Comparison of ENCODE assay signal across 18 cellular contexts in the genomic region with DNA sequence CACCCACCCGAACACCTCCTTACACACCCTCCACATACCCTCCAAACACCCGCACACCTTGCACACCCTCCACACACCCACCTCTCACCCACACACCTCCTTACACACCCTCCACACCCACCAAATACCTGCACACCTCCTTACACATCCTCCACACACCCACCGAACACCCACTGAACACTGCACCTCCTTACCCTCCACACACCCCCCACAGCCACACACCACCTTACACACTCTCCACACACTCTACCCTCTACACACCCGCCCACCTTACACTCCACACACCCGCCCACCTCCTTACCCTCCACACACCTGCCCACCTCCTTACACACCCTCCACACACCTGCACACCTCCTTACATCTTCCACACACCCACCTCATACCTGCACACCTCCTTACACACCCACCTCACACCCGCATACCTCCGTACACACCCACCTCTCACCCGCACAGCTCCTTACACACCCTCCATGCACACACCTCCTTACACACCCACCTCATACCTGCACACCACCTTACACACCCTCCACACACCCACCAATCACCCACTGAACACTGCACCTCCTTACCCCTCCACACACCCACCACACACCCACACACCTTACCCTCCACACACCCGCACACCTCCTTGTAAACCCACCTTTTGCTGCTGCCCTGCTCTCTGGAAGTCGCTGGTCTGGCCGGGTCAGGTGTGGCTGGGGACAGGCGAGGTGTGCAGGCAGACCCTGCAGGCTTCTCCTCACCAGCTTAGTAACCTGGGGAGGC. TPM values are rescaled to one million over a fixed set of nuclear protein-coding genes. Genes with fewer than 3 reads are reported as not detected.
DNase-seq lines count a peak whose midpoint lies in the region; ATAC-seq and TF ChIP-seq lines count a peak whose summit lies in the region.
"Had no signal": no experiment of that assay in that cellular context is flagged by ENCODE, and none has a peak within 500 bp of the region (broad histone marks: within the 10 kb centered on the region; RNA-seq: fewer than 3 reads in every experiment).

No MANE protein-coding gene starts in this region.

- H3K27ac ChIP-seq in heart left ventricle, result peak overlapping the region; percentile 71 to 98 (median 92)
- H3K27ac ChIP-seq in caudate nucleus (ENCODE audit: low read depth, low read length), result peak overlapping the region; percentile 24
- no peak overlapping the region for H3K27ac ChIP-seq in neuronal stem cell (replicated peaks; ENCODE audit: low read length)
- no peak overlapping the region for H3K27ac ChIP-seq in upper lobe of right lung

- peaks cover 5% of the 10 kb centered on the region for H3K79me1 ChIP-seq in neuronal stem cell (ENCODE audit: low read depth, low read length)

- H3K4me3 ChIP-seq in heart left ventricle (no peak overlapping the region), neuronal stem cell (ENCODE audit: low read length in 2 of 2) (no peak overlapping the region), upper lobe of right lung (no peak overlapping the region)
- H3K4me3 ChIP-seq: GM23338 had no signal

- H3K4ac ChIP-seq in neuronal stem cell (ENCODE audit: low read length), result no peak overlapping the region

- no peak overlapping the region for H2BK12ac ChIP-seq in neuronal stem cell (ENCODE audit: low read length)

- no peak overlapping the region for H2BK120ac ChIP-seq in neuronal stem cell (ENCODE audit: low read depth, low read length)

- no peak for TF ChIP-seq POLR2A in heart left ventricle (IDR thresholded peaks at IDR 0.05)

- no peak overlapping the region for H3K23ac ChIP-seq in neuronal stem cell (ENCODE audit: low read depth, low read length, poor library complexity)

- H3K4me1 Mint-ChIP-seq in activated T-helper 17 cell treated with anti-CD3 and anti-CD28 coated beads, Interleukin-2, amount 50 U/mL, for 72 hours, result no peaks in the 10 kb centered on the region

- no peak overlapping the region for H3K18ac ChIP-seq in neuronal stem cell (ENCODE audit: low read length)

- no peaks in the 10 kb centered on the region for H3K27me3 Mint-ChIP-seq in activated T-helper 17 cell treated with anti-CD3 and anti-CD28 coated beads, Interleukin-2, amount 50 U/mL, for 72 hours

- peaks cover 0 to 90% (median 50%) of the 10 kb centered on the region in 12 donors for H3K4me1 ChIP-seq in heart left ventricle
- peaks cover 14 to 26% of the 10 kb centered on the region in 2 donors for H3K4me1 ChIP-seq in neuronal stem cell (ENCODE audit: control insufficient read depth in 2 of 2, insufficient read depth in 1 of 2, low read depth in 1 of 2, low read length in 2 of 2)
- peaks cover 18% of the 10 kb centered on the region for H3K4me1 ChIP-seq in upper lobe of right lung

- H3K27me3 ChIP-seq in heart left ventricle (no peaks in the 10 kb centered on the region), neuronal stem cell (ENCODE audit: control insufficient read depth in 3 of 3, insufficient read depth in 3 of 3, low read depth in 1 of 3, low read length in 3 of 3) (no peaks in the 10 kb centered on the region), upper lobe of right lung (no peaks in the 10 kb centered on the region)

- TF ChIP-seq CTCF in heart left ventricle (IDR thresholded peaks at IDR 0.05) (no peak), upper lobe of right lung (IDR thresholded peaks at IDR 0.05) (no peak)

- peaks cover 13% of the 10 kb centered on the region for H3K36me3 Mint-ChIP-seq in activated T-helper 17 cell treated with anti-CD3 and anti-CD28 coated beads, Interleukin-2, amount 50 U/mL, for 72 hours (ENCODE audit: low read depth)

- DNase-seq in heart left ventricle (peak in 1 of 5 donors; percentile 15), left ventricle myocardium superior (no peak), caudate nucleus (lab: John Stamatoyannopoulos, UW) (no peak), neuronal stem cell (ENCODE audit: low spot score) (no peak), upper lobe of right lung (peak; percentile 51), D341Med (ENCODE audit: low spot score) (no peak)
- DNase-seq: ACHN; AML-193; HFFc6; NCI-H1048; NCI-H1436 treated with DMSO at 0.1 percent for 48 hours; NCI-H2029 treated with DMSO at 0.1 percent for 48 hours; NCI-H2171 treated with DMSO at 0.1 percent for 48 hours; NCI-H446 treated with DMSO at 0.1 percent for 48 hours; NK-92 treated with Interleukin-12 subunit alpha and Interleukin-12 subunit beta, amount 100 ng/mL, for 24 hours had no signal

- H2AFZ ChIP-seq in neuronal stem cell (ENCODE audit: low read length), result no peak overlapping the region
- H2AFZ ChIP-seq: GM23338 had no signal

- intact Hi-C loops in heart left ventricle (cut with DNase I), result loop anchor here in 2 of 10 donors (2.0 to 10.0 kb wide), 2 partner anchors 58 to 64 kb away; no protein-coding TSS in a partner anchor
- intact Hi-C loops in left ventricle myocardium superior (cut with micrococcal nuclease), result no loop called here
- intact Hi-C loops in upper lobe of right lung (cut with DNase I), result no loop called here

- H3K36me3 ChIP-seq in heart left ventricle (peaks cover 0 to 27% (median 23%) of the 10 kb centered on the region in 9 donors), neuronal stem cell (replicated peaks in 1 of 2; ENCODE audit: control insufficient read depth in 2 of 2, insufficient read depth in 2 of 2, low read length in 2 of 2) (no peaks in the 10 kb centered on the region), upper lobe of right lung (peaks cover 9% of the 10 kb centered on the region)

- H3K9ac ChIP-seq in neuronal stem cell (ENCODE audit: low read depth, low read length, poor library complexity), result no peak overlapping the region

- no peak for ATAC-seq in heart left ventricle
- no peak for ATAC-seq in left ventricle myocardium superior
- no peak for ATAC-seq in upper lobe of right lung
- no peak for ATAC-seq in activated T-helper 17 cell treated with anti-CD3 and anti-CD28 coated beads, Interleukin-2, amount 50 U/mL, for 72 hours (replicated peaks)

- no peak overlapping the region for H2BK15ac ChIP-seq in neuronal stem cell (ENCODE audit: low read length)

- no peak overlapping the region for H2BK5ac ChIP-seq in neuronal stem cell (ENCODE audit: low read length)

- H4K91ac ChIP-seq in neuronal stem cell (ENCODE audit: low read depth, low read length, poor library complexity), result no peak overlapping the region

- H2AK5ac ChIP-seq in neuronal stem cell (ENCODE audit: low read depth, low read length), result peak overlapping the region; percentile 46

- H3K27ac Mint-ChIP-seq in activated T-helper 17 cell treated with anti-CD3 and anti-CD28 coated beads, Interleukin-2, amount 50 U/mL, for 72 hours, result no peak overlapping the region
- H3K27ac Mint-ChIP-seq: GM23338, HFFc6 had no signal

- H3K9me3 Mint-ChIP-seq in activated T-helper 17 cell treated with anti-CD3 and anti-CD28 coated beads, Interleukin-2, amount 50 U/mL, for 72 hours, result no peaks in the 10 kb centered on the region
- H3K9me3 Mint-ChIP-seq: CD14-positive monocyte, GM23338, HFFc6 had no signal

- H4K8ac ChIP-seq in neuronal stem cell (ENCODE audit: low read depth, low read length), result peak overlapping the region; percentile 43

- no peak overlapping the region for H3K4me3 Mint-ChIP-seq in activated T-helper 17 cell treated with anti-CD3 and anti-CD28 coated beads, Interleukin-2, amount 50 U/mL, for 72 hours
- H3K4me3 Mint-ChIP-seq: CD14-positive monocyte, GM23338, HFFc6 had no signal

- 91 to 94% (median 92%) methylated on average over 7 to 12 of the region's 12 CpGs for WGBS in heart left ventricle, 4 donors
- WGBS in neuronal stem cell (ENCODE audit: extremely low coverage in 2 of 2, insufficient read length in 2 of 2, insufficient replicate concordance in 1 of 2), 2 donors, result 100% methylated on average over 9 of the region's 12 CpGs; no CpG with 5 or more reads in 1 of the 2 donors

- H3K14ac ChIP-seq in neuronal stem cell (ENCODE audit: low read length), result peak overlapping the region; percentile 82

- no peaks in the 10 kb centered on the region for H3K9me3 ChIP-seq in heart left ventricle
- peaks cover 0 to 3% of the 10 kb centered on the region in 2 donors for H3K9me3 ChIP-seq in neuronal stem cell (replicated peaks in 1 of 2; ENCODE audit: control insufficient read depth in 2 of 2, insufficient read depth in 1 of 2, low read depth in 1 of 2, low read length in 2 of 2)
- no peaks in the 10 kb centered on the region for H3K9me3 ChIP-seq in upper lobe of right lung

- H3K4me2 ChIP-seq in neuronal stem cell (ENCODE audit: insufficient read depth, low read length, poor library complexity, severe bottlenecking), result no peak overlapping the region
- H3K4me2 ChIP-seq: GM23338 had no signal

RNA-seq across cellular contexts. Expression of gene COQ8A, which starts 38.4 kb away (rescaled TPM):
- total RNA-seq in heart left ventricle, result 100 to 1,000 TPM; 141 to 915 (median 310) TPM
- polyA plus RNA-seq in heart left ventricle, result 100 to 1,000 TPM; 193 to 243 TPM
- total RNA-seq in left ventricle myocardium superior, result 438 TPM
- polyA plus RNA-seq in neuronal stem cell (2013, experiment 1 of 2), result 9.2 TPM
- 8.8 TPM for polyA plus RNA-seq in neuronal stem cell (2013, experiment 2 of 2)
- 30.6 TPM for total RNA-seq in upper lobe of right lung
- 10 to 100 TPM; 28.8 to 43.1 TPM for total RNA-seq in activated T-helper 17 cell treated with anti-CD3 and anti-CD28 coated beads, Interleukin-2, amount 50 U/mL, for 72 hours

Comparison
In these comparisons a context has a peak if more than half of its experiments do, and no peak if none do; other contexts are left out.
1. H3K27ac ChIP-seq: peak in heart left ventricle (12 of 12) and caudate nucleus (single experiment); none in neuronal stem cell (single experiment) and upper lobe of right lung (single experiment).